In genomic region chr9:98251554-98251953, GRCh38 we compare ENCODE assay signal across 12 cellular contexts. TPM values are rescaled to one million over a fixed set of nuclear protein-coding genes. Genes with fewer than 3 reads are reported as not detected.
DNase-seq lines count a peak whose midpoint lies in the region; ATAC-seq and TF ChIP-seq lines count a peak whose summit lies in the region.
"Had no signal": no experiment of that assay in that cellular context is flagged by ENCODE, and none has a peak within 500 bp of the region (broad histone marks: within the 10 kb centered on the region; RNA-seq: fewer than 3 reads in every experiment).

No MANE protein-coding gene starts in this region.

- H3K4me1 ChIP-seq in endodermal cell (ENCODE audit: control insufficient read depth, insufficient read depth, low read length) (peaks cover 4% of the 10 kb centered on the region), uterus (peaks cover 0 to 6% of the 10 kb centered on the region in 2 donors)

- H3K4me3 ChIP-seq in endodermal cell (ENCODE audit: low read length), result no peak overlapping the region
- H3K4me3 ChIP-seq in uterus, result no peak overlapping the region
- H3K4me3 ChIP-seq: sigmoid colon had no signal

- H3K4me1 Mint-ChIP-seq in Calu3 (ENCODE audit: low read depth, unreplicated experiment) (peaks cover 55% of the 10 kb centered on the region), endodermal cell (peaks cover 51% of the 10 kb centered on the region)

- intact Hi-C loops in Calu3 (cut with micrococcal nuclease; ENCODE audit: unreplicated experiment) (no loop called here), uterus (cut with DNase I; ENCODE audit: low total_unique reads) (loop anchor here (10.0 kb wide), 1 partner anchor 47 kb away; no protein-coding TSS in a partner anchor)

- no peak for TF ChIP-seq POLR2A in uterus (IDR thresholded peaks at IDR 0.05)

- H3K9me3 ChIP-seq in endodermal cell (ENCODE audit: control insufficient read depth, low read length) (no peaks in the 10 kb centered on the region), uterus (no peaks in the 10 kb centered on the region)
- H3K9me3 ChIP-seq: sigmoid colon had no signal

- H3K4me3 Mint-ChIP-seq in Calu3 (ENCODE audit: low read depth, unreplicated experiment) (peak overlapping the region; percentile 2), endodermal cell (no peak overlapping the region)
- H3K4me3 Mint-ChIP-seq: activated CD8-positive, alpha-beta memory T cell treated with anti-CD3 and anti-CD28 coated beads, Interleukin-2, amount 10 ng/mL, durations not matched to agents 7 days and 5 days had no signal

- no peaks in the 10 kb centered on the region for H3K27me3 Mint-ChIP-seq in Calu3 (ENCODE audit: unreplicated experiment)
- no peaks in the 10 kb centered on the region for H3K27me3 Mint-ChIP-seq in endodermal cell (ENCODE audit: insufficient read depth)

- H3K36me3 Mint-ChIP-seq in Calu3 (ENCODE audit: insufficient read depth, unreplicated experiment) (peaks cover 29% of the 10 kb centered on the region), endodermal cell (ENCODE audit: low read depth) (peaks cover 21% of the 10 kb centered on the region)
- H3K36me3 Mint-ChIP-seq: activated CD8-positive, alpha-beta memory T cell treated with anti-CD3 and anti-CD28 coated beads, Interleukin-2, amount 10 ng/mL, durations not matched to agents 7 days and 5 days had no signal

- WGBS in endodermal cell (ENCODE audit: insufficient coverage in 1 of 2, insufficient read length in 1 of 2), 2 experiments, result 79 to 92% methylated on average over 7 to 9 of the region's 9 CpGs

- H3K27me3 ChIP-seq in endodermal cell (ENCODE audit: control insufficient read depth, insufficient read depth, low read length, poor library complexity, severe bottlenecking) (no peaks in the 10 kb centered on the region), uterus (no peaks in the 10 kb centered on the region)
- H3K27me3 ChIP-seq: sigmoid colon had no signal

- H3K27ac ChIP-seq in endodermal cell (ENCODE audit: low read depth, low read length) (no peak overlapping the region), uterus (no peak overlapping the region)

- ATAC-seq in GM21447 (IDR thresholded peaks at IDR 0.05; ENCODE audit: unreplicated experiment), result no peak
- ATAC-seq: activated CD8-positive, alpha-beta memory T cell treated with anti-CD3 and anti-CD28 coated beads, Interleukin-2, amount 10 ng/mL, durations not matched to agents 7 days and 5 days had no signal

- H3K27ac Mint-ChIP-seq in Calu3 (ENCODE audit: unreplicated experiment), result peak overlapping the region; percentile 57
- no peak overlapping the region for H3K27ac Mint-ChIP-seq in endodermal cell
- H3K27ac Mint-ChIP-seq: activated CD8-positive, alpha-beta memory T cell treated with anti-CD3 and anti-CD28 coated beads, Interleukin-2, amount 10 ng/mL, durations not matched to agents 7 days and 5 days had no signal

- BruUV-seq in Calu3 (replicated peaks; lab: Mats Ljungman, UMichigan), result no TSS peak

- peak; percentile 17 for DNase-seq in Calu3
- DNase-seq in NCI-H69 (lab: John Stamatoyannopoulos, UW), result peak; percentile 46
- DNase-seq in endodermal cell, result peak; percentile 51
- DNase-seq in non-pigmented ciliary epithelial cell (ENCODE audit: low read depth), result peak; percentile 51
- DNase-seq in activated CD4-positive, alpha-beta T cell treated with anti-CD3 and anti-CD28 coated beads, Interleukin-2, amount 50 U/mL, for 48 hours, result no peak
- no peak for DNase-seq in uterus
- no peak for DNase-seq in T-helper 1 cell
- DNase-seq: activated CD8-positive, alpha-beta memory T cell treated with anti-CD3 and anti-CD28 coated beads, Interleukin-2, amount 10 ng/mL, durations not matched to agents 7 days and 5 days; amniotic stem cell; NCI-H524; sigmoid colon had no signal

- H3K9me3 Mint-ChIP-seq in Calu3 (ENCODE audit: low read depth, unreplicated experiment) (no peaks in the 10 kb centered on the region), endodermal cell (no peaks in the 10 kb centered on the region)

- H3K36me3 ChIP-seq in endodermal cell (ENCODE audit: control insufficient read depth, insufficient read depth, low read length), result peaks cover 26% of the 10 kb centered on the region
- H3K36me3 ChIP-seq in uterus, result no peaks in the 10 kb centered on the region

- no peak for TF ChIP-seq CTCF in Calu3 (IDR thresholded peaks at IDR 0.05; ENCODE audit: unreplicated experiment)
- no peak for TF ChIP-seq CTCF in endodermal cell (conservative IDR thresholded peaks at IDR 0.05)
- no peak for TF ChIP-seq CTCF in uterus (IDR thresholded peaks at IDR 0.05)

- no peak overlapping the region for H3K9ac ChIP-seq in endodermal cell (ENCODE audit: extremely low read depth, low read length, poor library complexity, severe bottlenecking)

- CTCF ChIA-PET in Calu3 (lab: Charles Lee), result interaction anchor here (0.7 kb wide), 1 partner anchor 152 kb away, joined by 3 read pairs; no protein-coding TSS in a partner anchor

RNA-seq across cellular contexts. Expression of gene TBC1D2, which starts 3.9 kb away (rescaled TPM):
- total RNA-seq in Calu3 (2022) (8.3 TPM in 2 replicates), endodermal cell (10 to 100 TPM in 1 of 2 donors, 1 to 10 TPM in 1; 8.1 to 10.4 TPM), uterus (10 to 100 TPM in 1 of 4 donors, 1 to 10 TPM in 3; 2.5 to 10.9 (median 7.5) TPM)
- 2.2 TPM for polyA plus RNA-seq in endodermal cell (2013, experiment 1 of 2)
- 2.4 TPM for polyA plus RNA-seq in endodermal cell (2013, experiment 2 of 2)

RNA-seq across cellular contexts. Expression of gene CORO2A, which starts 59.1 kb away (rescaled TPM):
- 24.3 and 30.6 TPM in 2 replicates for total RNA-seq in Calu3 (2022)
- total RNA-seq in endodermal cell, result 10 to 100 TPM; 21.0 to 22.8 TPM
- 10.1 TPM for polyA plus RNA-seq in endodermal cell (2013, experiment 1 of 2)
- polyA plus RNA-seq in endodermal cell (2013, experiment 2 of 2), result 10.4 TPM
- total RNA-seq in uterus, result 1 to 10 TPM; 2.8 to 4.6 (median 4.2) TPM

Comparison
In these comparisons a context has a peak if more than half of its experiments do, and no peak if none do; other contexts are left out.
1. DNase-seq: peak in Calu3 (single experiment), NCI-H69 (single experiment), endodermal cell (single experiment) and non-pigmented ciliary epithelial cell (single experiment); none in activated CD4-positive, alpha-beta T cell treated with anti-CD3 and anti-CD28 coated beads, Interleukin-2, amount 50 U/mL, for 48 hours (0 of 2), uterus (0 of 2) and T-helper 1 cell (0 of 5).